Comparison of ENCODE assay signal across 24 cellular contexts in genomic region chr1:105894006-105894405, GRCh38.
DNase-seq lines count a peak whose midpoint lies in the region; ATAC-seq, FAIRE-seq and TF ChIP-seq lines count a peak whose summit lies in the region.
"Had no signal": no experiment of that assay in that cellular context is flagged by ENCODE, and none has a peak within 500 bp of the region (broad histone marks: within the 10 kb centered on the region; RNA-seq: fewer than 3 reads in every experiment).

No MANE protein-coding gene starts in this region.

- BruUV-seq in IMR-90 (replicated peaks; lab: Mats Ljungman, UMichigan): no TSS peak

- peaks cover 11% of the 10 kb centered on the region for H3K4me1 Mint-ChIP-seq in astrocyte (ENCODE audit: low read depth, unreplicated experiment)
- H3K4me1 Mint-ChIP-seq: GM23338 had no signal

- CTCF ChIA-PET in IMR-90 (lab: Yijun Ruan, JAX): no interaction called here

- H3K27me3 ChIP-seq in IMR-90 (ENCODE audit: control insufficient read depth, insufficient read depth, low read length): no peaks in the 10 kb centered on the region
- H3K27me3 ChIP-seq in astrocyte (ENCODE audit: insufficient read depth, low read length): no peaks in the 10 kb centered on the region
- H3K27me3 ChIP-seq: BLaER1 had no signal

- H3K14ac ChIP-seq in IMR-90 (replicated peaks; ENCODE audit: low read depth, low read length): no peak overlapping the region

- WGBS in IMR-90 (ENCODE audit: extremely low coverage in 2 of 2, insufficient read length in 1 of 2), 2 experiments: no CpG with 5 or more reads among the region's 1 CpG

- H3K9me3 ChIP-seq in IMR-90 (ENCODE audit: control insufficient read depth, insufficient read depth, low read length): peaks cover 9% of the 10 kb centered on the region; the same call in 1 of the 2 replicates
- no peaks in the 10 kb centered on the region for H3K9me3 ChIP-seq in astrocyte (ENCODE audit: insufficient read depth, low read depth, low read length)
- H3K9me3 ChIP-seq: BLaER1, HAP-1 had no signal

- H2BK120ac ChIP-seq in IMR-90 (ENCODE audit: low read depth, low read length): no peak overlapping the region

- H3K4me3 Mint-ChIP-seq in astrocyte (ENCODE audit: unreplicated experiment): no peak overlapping the region
- H3K4me3 Mint-ChIP-seq: CD4-positive, alpha-beta T cell; GM23338 had no signal

- no peak overlapping the region for H3K18ac ChIP-seq in IMR-90 (ENCODE audit: low read depth, low read length)

- no peaks in the 10 kb centered on the region for H3K9me1 ChIP-seq in IMR-90 (ENCODE audit: insufficient read depth, low read length)

- in situ Hi-C loops in IMR-90 (cut with MboI; ENCODE audit: low sequenced_read_pairs): no loop called here

- no peak overlapping the region for H3K56ac ChIP-seq in IMR-90 (ENCODE audit: extremely low read depth, insufficient read depth, low read length)

- no peaks in the 10 kb centered on the region for H3K36me3 Mint-ChIP-seq in astrocyte (ENCODE audit: low read depth, unreplicated experiment)

- no peaks in the 10 kb centered on the region for H4K20me1 ChIP-seq in IMR-90 (ENCODE audit: insufficient read depth, low read length)
- H4K20me1 ChIP-seq in astrocyte (ENCODE audit: insufficient read depth, low read length): no peaks in the 10 kb centered on the region
- H4K20me1 ChIP-seq: BLaER1 had no signal

- ATAC-seq in IMR-90 (ENCODE audit: low read depth): no peak; the same call in 1 of the 2 replicates
- ATAC-seq: GM12878, GM23338 had no signal

- H3K4me2 ChIP-seq in IMR-90 (ENCODE audit: low read depth, low read length) (no peak overlapping the region), astrocyte (ENCODE audit: low read length) (no peak overlapping the region)
- H3K4me2 ChIP-seq: BLaER1, GM23338, KMS-11 had no signal

- H3K27me3 Mint-ChIP-seq in astrocyte (ENCODE audit: low read depth, unreplicated experiment): no peaks in the 10 kb centered on the region
- H3K27me3 Mint-ChIP-seq: CD4-positive, alpha-beta T cell had no signal

- dilution Hi-C loops in IMR-90 (cut with HindIII; ENCODE audit: low sequenced_read_pairs, unreplicated experiment): no loop called here

- H3K4me3 ChIP-seq in IMR-90 (ENCODE audit: insufficient read depth, low read depth, low read length): no peak overlapping the region
- no peak overlapping the region for H3K4me3 ChIP-seq in astrocyte (ENCODE audit: insufficient read depth, low read depth, low read length)
- H3K4me3 ChIP-seq in retinal pigment epithelial cell (ENCODE audit: low read length): no peak overlapping the region
- H3K4me3 ChIP-seq: BLaER1, GM12878, GM23338, HAP-1 had no signal

- TF ChIP-seq CTCF in IMR-90 (conservative IDR thresholded peaks at IDR 0.05; ENCODE audit: low read depth, low read length): no peak
- no peak for TF ChIP-seq CTCF in astrocyte (IDR thresholded peaks at IDR 0.05; ENCODE audit: insufficient read depth, low read depth, low read length)
- TF ChIP-seq CTCF in retinal pigment epithelial cell (conservative IDR thresholded peaks at IDR 0.05; ENCODE audit: low read depth, low read length): no peak

- H3K27ac Mint-ChIP-seq in astrocyte (ENCODE audit: unreplicated experiment): peak overlapping the region; percentile 91
- H3K27ac Mint-ChIP-seq: CD4-positive, alpha-beta T cell; GM23338 had no signal

- H3K9ac ChIP-seq in IMR-90 (ENCODE audit: low read depth, low read length) (no peak overlapping the region), astrocyte (ENCODE audit: low read length) (no peak overlapping the region)
- H3K9ac ChIP-seq: BLaER1, KMS-11 had no signal

- H3K9me3 Mint-ChIP-seq in astrocyte (ENCODE audit: unreplicated experiment): peaks cover 10% of the 10 kb centered on the region

- no peak overlapping the region for H3K4ac ChIP-seq in IMR-90 (ENCODE audit: low read depth, low read length)

- H4K8ac ChIP-seq in IMR-90 (ENCODE audit: low read depth in 2 of 2, low read length in 2 of 2): no peak overlapping the region

- H3K79me2 ChIP-seq in astrocyte (ENCODE audit: insufficient read depth, low read length): no peaks in the 10 kb centered on the region

- TF ChIP-seq POLR2A in IMR-90 (IDR thresholded peaks at IDR 0.05; ENCODE audit: low read depth, low read length): no peak

- DNase-seq in IMR-90: peak; percentile 43
- peak; percentile 0 for DNase-seq in astrocyte (ENCODE audit: low read depth)
- DNase-seq in fibroblast of the conjunctiva (ENCODE audit: low read depth): peak; percentile 3
- peak; percentile 28 for DNase-seq in retinal pigment epithelial cell (ENCODE audit: low read depth)
- no peak for DNase-seq in activated CD8-positive, alpha-beta memory T cell treated with anti-CD3 and anti-CD28 coated beads, Interleukin-2, amount 50 U/mL, for 48 hours
- DNase-seq in NCI-H510A (lab: John Stamatoyannopoulos, UW): no peak
- no peak for DNase-seq in AML-193 (lab: John Stamatoyannopoulos, UW)
- DNase-seq: CD4-positive, alpha-beta T cell; COR-L47; DMS79; MV-4-11; NCI-H1105 treated with DMSO at 0.1 percent for 48 hours; NCI-H1694; NCI-H2081; NCI-H2171; NCI-H345; NCI-H526; Right ventricle myocardium superior had no signal

- H2BK20ac ChIP-seq in IMR-90 (ENCODE audit: low read depth, low read length): no peak overlapping the region

- intact Hi-C loops in IMR-90 (cut with micrococcal nuclease): no loop called here

- no peak overlapping the region for H2BK5ac ChIP-seq in IMR-90 (ENCODE audit: low read depth, low read length, poor library complexity, severe bottlenecking)

- H3K36me3 ChIP-seq in IMR-90 (ENCODE audit: control insufficient read depth, insufficient read depth, low read length) (no peaks in the 10 kb centered on the region), astrocyte (ENCODE audit: insufficient read depth, low read length) (no peaks in the 10 kb centered on the region)
- H3K36me3 ChIP-seq: BLaER1, HAP-1 had no signal

- no peak for FAIRE-seq in astrocyte (lab: Jason Lieb, UNC)
- FAIRE-seq: GM12878, HTR-8/SVneo had no signal

- H2AFZ ChIP-seq in IMR-90 (replicated peaks; ENCODE audit: low read length, poor library complexity): no peak overlapping the region
- no peak overlapping the region for H2AFZ ChIP-seq in astrocyte (ENCODE audit: low read depth, low read length)
- H2AFZ ChIP-seq: GM23338 had no signal

- H2AK5ac ChIP-seq in IMR-90 (ENCODE audit: low read depth, low read length): no peak overlapping the region

- no peak overlapping the region for H3K23ac ChIP-seq in IMR-90 (ENCODE audit: low read depth, low read length)

- H3K27ac ChIP-seq in IMR-90 (ENCODE audit: insufficient read depth, low read length): no peak overlapping the region
- no peak overlapping the region for H3K27ac ChIP-seq in astrocyte (ENCODE audit: low read depth, low read length)
- H3K27ac ChIP-seq: BLaER1, KMS-11 had no signal

- TF ChIP-seq RAD21 in IMR-90 (IDR thresholded peaks at IDR 0.05; ENCODE audit: low read length): no peak

- no peak overlapping the region for H2AK9ac ChIP-seq in IMR-90 (replicated peaks; ENCODE audit: low read depth, low read length, poor library complexity)

- H4K5ac ChIP-seq in IMR-90 (ENCODE audit: low read depth, low read length): no peak overlapping the region

- H3K4me1 ChIP-seq in IMR-90 (ENCODE audit: control insufficient read depth, insufficient read depth, low read length): no peaks in the 10 kb centered on the region
- H3K4me1 ChIP-seq in astrocyte (ENCODE audit: insufficient read depth, low read length): no peaks in the 10 kb centered on the region
- H3K4me1 ChIP-seq: BLaER1, HAP-1 had no signal

- no peak overlapping the region for H4K91ac ChIP-seq in IMR-90 (ENCODE audit: insufficient read depth, low read depth, low read length)

- H2BK15ac ChIP-seq in IMR-90 (ENCODE audit: low read depth, low read length): no peak overlapping the region

- H3K79me1 ChIP-seq in IMR-90 (ENCODE audit: low read depth in 1 of 2, low read length in 2 of 2): no peaks in the 10 kb centered on the region

- POLR2A ChIA-PET in IMR-90 (lab: Charles Lee; ENCODE audit: unreplicated experiment): no interaction called here

TF ChIP-seq in IMR-90, 13 proteins besides CTCF, POLR2A, EP300 and RAD21:
- TF ChIP-seq SMC3 (IDR thresholded peaks at IDR 0.05; ENCODE audit: low read depth, low read length): no peak
- TF ChIP-seq CEBPB (IDR thresholded peaks at IDR 0.05; ENCODE audit: low read depth, low read length): peak; percentile 45; the same call in 1 of the 2 replicates
TF ChIP-seq in IMR-90: peak in this region for 1.

Comparison
In these comparisons a context has a peak if more than half of its experiments do, and no peak if none do; other contexts are left out.
1. DNase-seq: peak in IMR-90 (single experiment), astrocyte (single experiment), fibroblast of the conjunctiva (single experiment) and retinal pigment epithelial cell (single experiment); none in activated CD8-positive, alpha-beta memory T cell treated with anti-CD3 and anti-CD28 coated beads, Interleukin-2, amount 50 U/mL, for 48 hours (single experiment), NCI-H510A (single experiment) and AML-193 (0 of 2).